11 cellular contexts compared by ENCODE assay signal in the genomic region with DNA sequence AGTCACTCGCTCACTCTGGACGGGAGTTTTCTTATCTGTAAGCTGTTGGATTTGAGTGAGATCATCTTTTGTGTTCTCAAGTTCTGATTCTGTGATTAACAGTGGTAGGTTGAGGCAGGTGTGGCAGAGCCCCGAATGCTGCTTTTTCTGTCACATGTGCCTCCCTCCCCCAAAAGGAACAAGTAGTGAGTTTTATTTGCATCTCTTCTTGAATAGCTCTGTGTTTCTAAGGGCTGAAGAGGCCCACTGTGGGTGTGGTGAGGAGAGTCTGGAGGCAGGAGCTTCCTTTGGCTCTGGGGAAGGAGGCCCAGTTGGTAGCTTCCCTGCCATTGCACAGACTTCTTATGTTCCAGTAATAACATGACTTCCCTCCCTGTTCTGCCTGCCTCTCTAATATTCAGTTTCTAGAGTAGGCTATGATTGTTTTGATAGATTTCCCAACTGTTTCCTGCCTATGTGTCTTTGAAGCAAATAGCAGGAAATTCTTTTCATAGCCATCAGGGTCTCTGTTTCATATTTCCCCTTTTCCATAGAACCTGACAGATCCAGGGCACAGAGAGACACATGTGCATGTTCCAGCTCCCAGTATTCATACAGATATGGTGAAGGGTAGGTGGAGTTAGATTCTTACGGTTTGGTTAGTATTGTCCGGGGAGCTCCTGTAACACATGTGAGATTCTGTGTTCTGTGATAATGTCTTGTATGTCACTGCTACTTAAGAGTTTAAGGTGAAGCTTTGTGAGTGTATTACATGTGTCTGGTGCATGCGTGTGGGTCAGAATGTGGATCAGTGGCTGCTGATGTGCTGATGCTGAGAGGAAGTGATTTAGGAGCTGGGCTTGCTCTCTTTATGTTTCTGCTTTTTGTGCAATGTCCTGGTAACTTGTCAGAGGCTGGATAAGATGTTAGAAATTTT. TPM values are rescaled to one million over a fixed set of nuclear protein-coding genes. Genes with fewer than 3 reads are reported as not detected.
DNase-seq lines count a peak whose midpoint lies in the region; ATAC-seq, FAIRE-seq and TF ChIP-seq lines count a peak whose summit lies in the region.
"Had no signal": no experiment of that assay in that cellular context is flagged by ENCODE, and none has a peak within 500 bp of the region (broad histone marks: within the 10 kb centered on the region; RNA-seq: fewer than 3 reads in every experiment).

No MANE protein-coding gene starts in this region.

- H3K9me3 ChIP-seq in A549 (no peaks in the 10 kb centered on the region), kidney (ENCODE audit: control insufficient read depth in 1 of 2, low read length in 2 of 2) (no peaks in the 10 kb centered on the region)
- H3K9me3 ChIP-seq: Caco-2 had no signal

- CTCF ChIA-PET in A549 (lab: Yijun Ruan, JAX): interaction anchor here (0.9 to 9.6 kb wide), 21 partner anchors 8 to 227 kb away, joined by 3 to 78 read pairs (median 5); a partner anchor contains a TSS
- CTCF ChIA-PET in activated CD8-positive, alpha-beta T cell treated with anti-CD3 and anti-CD28 coated beads for 36 hours (lab: Charles Lee): interaction anchor here (1.0 to 3.7 kb wide), 8 partner anchors 8 to 129 kb away, joined by 3 to 20 read pairs (median 4); a partner anchor contains a TSS

- no peak for TF ChIP-seq RAD21 in A549 (conservative IDR thresholded peaks at IDR 0.05 in 1 of 2, IDR thresholded peaks at IDR 0.05 in 1 of 2)

- H3K9ac ChIP-seq in kidney (ENCODE audit: low read length in 2 of 2): no peak overlapping the region

- ATAC-seq in A549 (peak; percentile 10 to 22; a peak in 1 of 6 replicates), GM18868 (IDR thresholded peaks at IDR 0.05; ENCODE audit: unreplicated experiment) (peak; percentile 10), HG03159 (IDR thresholded peaks at IDR 0.05; ENCODE audit: unreplicated experiment) (no peak), GM21786 (IDR thresholded peaks at IDR 0.05; ENCODE audit: unreplicated experiment) (no peak)
- peak; percentile 28 for ATAC-seq in activated CD8-positive, alpha-beta T cell treated with anti-CD3 and anti-CD28 coated beads for 36 hours

- WGBS in A549 (ENCODE audit: missing lambda C conversion rate): 86% methylated on average over 6 of the region's 6 CpGs

- TF ChIP-seq CTCF in A549 (IDR thresholded peaks at IDR 0.05) (no peak), kidney (IDR thresholded peaks at IDR 0.05; ENCODE audit: borderline replicate concordance, extremely low read depth, insufficient read depth) (no peak)
- TF ChIP-seq CTCF in activated CD8-positive, alpha-beta T cell treated with anti-CD3 and anti-CD28 coated beads for 36 hours (IDR thresholded peaks at IDR 0.05): no peak

- FAIRE-seq in A549 (lab: Jason Lieb, UNC): peak; percentile 95
- FAIRE-seq in kidney (lab: Jason Lieb, UNC): no peak
- FAIRE-seq: colon had no signal

- no peak for TF ChIP-seq POLR2A in A549 (IDR thresholded peaks at IDR 0.05; ENCODE audit: low read length)

- no peak for DNase-seq in A549 (ENCODE audit: low read depth in 1 of 2, low spot score in 1 of 2)
- no peak for DNase-seq in activated CD8-positive, alpha-beta T cell treated with anti-CD3 and anti-CD28 coated beads for 36 hours
- no peak for DNase-seq in kidney
- no peak for DNase-seq in stimulated activated CD4-positive, alpha-beta T cell treated with anti-CD3 and anti-CD28 coated beads, Interleukin-4, amount 100 ng/mL, for 24 hours
- DNase-seq in NCI-H1930 (lab: John Stamatoyannopoulos, UW): no peak
- DNase-seq: activated CD8-positive, alpha-beta memory T cell treated with anti-CD3 and anti-CD28 coated beads, Interleukin-2, amount 50 U/mL, for 4 hours; Caco-2 had no signal

- no peak for TF ChIP-seq EP300 in A549 (IDR thresholded peaks at IDR 0.05)

- no peak overlapping the region for H3K4me3 Mint-ChIP-seq in activated CD8-positive, alpha-beta T cell treated with anti-CD3 and anti-CD28 coated beads for 36 hours

- H3K4me1 ChIP-seq in A549 (peaks cover 28% of the 10 kb centered on the region), kidney (ENCODE audit: control insufficient read depth in 1 of 2, insufficient read depth in 1 of 2, low read depth in 1 of 2, low read length in 2 of 2) (peaks cover 0 to 7% of the 10 kb centered on the region in 2 donors)
- H3K4me1 ChIP-seq: Caco-2 had no signal

- POLR2A ChIA-PET in A549 (lab: Yijun Ruan, JAX): interaction anchor here (1.4 kb wide), 2 partner anchors 8 to 11 kb away, joined by 4 read pairs; no protein-coding TSS in a partner anchor
- POLR2A ChIA-PET in activated CD8-positive, alpha-beta T cell treated with anti-CD3 and anti-CD28 coated beads for 36 hours (lab: Charles Lee): interaction anchor here (1.1 kb wide), 1 partner anchor 9 kb away, joined by 5 read pairs; no protein-coding TSS in a partner anchor

- no peaks in the 10 kb centered on the region for H3K36me3 ChIP-seq in kidney (ENCODE audit: control insufficient read depth in 1 of 2, insufficient read depth in 2 of 2, low read length in 2 of 2)

- H3K4me2 ChIP-seq in A549: no peak overlapping the region

- no peaks in the 10 kb centered on the region for H3K27me3 Mint-ChIP-seq in activated CD8-positive, alpha-beta T cell treated with anti-CD3 and anti-CD28 coated beads for 36 hours

- H3K4me3 ChIP-seq in A549 (no peak overlapping the region), kidney (ENCODE audit: low read length in 2 of 2) (no peak overlapping the region)

- intact Hi-C loops in activated CD8-positive, alpha-beta T cell treated with anti-CD3 and anti-CD28 coated beads for 36 hours (cut with micrococcal nuclease): no loop called here
- intact Hi-C loops in kidney (cut with DNase I): no loop called here

- H3K36me3 Mint-ChIP-seq in activated CD8-positive, alpha-beta T cell treated with anti-CD3 and anti-CD28 coated beads for 36 hours (ENCODE audit: low read depth): no peaks in the 10 kb centered on the region

- no peaks in the 10 kb centered on the region for H3K9me3 Mint-ChIP-seq in activated CD8-positive, alpha-beta T cell treated with anti-CD3 and anti-CD28 coated beads for 36 hours

- peaks cover 28% of the 10 kb centered on the region for H3K4me1 Mint-ChIP-seq in activated CD8-positive, alpha-beta T cell treated with anti-CD3 and anti-CD28 coated beads for 36 hours (ENCODE audit: low read depth)

- H3K27ac Mint-ChIP-seq in activated CD8-positive, alpha-beta T cell treated with anti-CD3 and anti-CD28 coated beads for 36 hours: peak overlapping the region; percentile 76

- H3K27ac ChIP-seq in A549: no peak overlapping the region
- peak overlapping the region; percentile 30 to 68 for H3K27ac ChIP-seq in kidney (ENCODE audit: low read depth in 2 of 2, low read length in 2 of 2)

TF ChIP-seq in A549, 52 proteins besides CTCF, POLR2A, EP300 and RAD21:
- TF ChIP-seq MYC (IDR thresholded peaks at IDR 0.05; ENCODE audit: borderline replicate concordance, low read length) (no peak), RARB (CRISPR knock-in tag; IDR thresholded peaks at IDR 0.05) (no peak)

RNA-seq across cellular contexts. Expression of a gene that starts 24.0 kb away (rescaled TPM):
- 0.13 and 0.14 TPM in 2 replicates for polyA plus RNA-seq in A549 (2011; rRNA removed)
- polyA plus RNA-seq in A549 (2012; cell fraction: cytosol; rRNA removed): 0.08 and 0.09 TPM in 2 replicates
- not detected in 2 replicates for polyA plus RNA-seq in A549 (2012; cell fraction: nucleus; rRNA removed)
- polyA plus RNA-seq in A549 (2017; fragmentation: RNase III; extraction: RNeasy Plus Mini Kit Qiagen cat#74134 plus additional on column Dnase treatment): not detected in 3 replicates
- polyA minus RNA-seq in A549 (2011; rRNA and poly(A)+ RNA removed): not detected in 2 replicates
- not detected for total RNA-seq in activated CD8-positive, alpha-beta T cell treated with anti-CD3 and anti-CD28 coated beads for 36 hours
- total RNA-seq in kidney: not detected
- not detected for polyA plus RNA-seq in kidney (ENCODE audit: insufficient read depth, low read depth, low replicate concordance)

RNA-seq across cellular contexts. Expression of a gene that starts 39.6 kb away (rescaled TPM):
- polyA plus RNA-seq in A549 (2011; rRNA removed) (1.6 and 2.6 TPM in 2 replicates), A549 (2017; fragmentation: RNase III; extraction: RNeasy Plus Mini Kit Qiagen cat#74134 plus additional on column Dnase treatment) (2.5 to 3.2 TPM (median 2.7 TPM) in 3 replicates), kidney (ENCODE audit: insufficient read depth, low read depth, low replicate concordance) (9.9 TPM)
- polyA plus RNA-seq in A549 (2012; cell fraction: cytosol; rRNA removed): 4.3 and 6.6 TPM in 2 replicates
- polyA plus RNA-seq in A549 (2012; cell fraction: nucleus; rRNA removed): 8.5 and 10.1 TPM in 2 replicates
- 2.3 and 3.4 TPM in 2 replicates for polyA minus RNA-seq in A549 (2011; rRNA and poly(A)+ RNA removed)
- 10 to 100 TPM; 28.4 to 34.3 TPM for total RNA-seq in activated CD8-positive, alpha-beta T cell treated with anti-CD3 and anti-CD28 coated beads for 36 hours
- 8.9 TPM for total RNA-seq in kidney

Comparison
In these comparisons a context has a peak if more than half of its experiments do, and no peak if none do; other contexts are left out.
1. ATAC-seq: peak in A549 (2 of 2), GM18868 (single experiment) and activated CD8-positive, alpha-beta T cell treated with anti-CD3 and anti-CD28 coated beads for 36 hours (single experiment); none in HG03159 (single experiment) and GM21786 (single experiment).
2. H3K27ac ChIP-seq: peak in kidney (2 of 2); none in A549 (0 of 2).